In the genomic region with DNA sequence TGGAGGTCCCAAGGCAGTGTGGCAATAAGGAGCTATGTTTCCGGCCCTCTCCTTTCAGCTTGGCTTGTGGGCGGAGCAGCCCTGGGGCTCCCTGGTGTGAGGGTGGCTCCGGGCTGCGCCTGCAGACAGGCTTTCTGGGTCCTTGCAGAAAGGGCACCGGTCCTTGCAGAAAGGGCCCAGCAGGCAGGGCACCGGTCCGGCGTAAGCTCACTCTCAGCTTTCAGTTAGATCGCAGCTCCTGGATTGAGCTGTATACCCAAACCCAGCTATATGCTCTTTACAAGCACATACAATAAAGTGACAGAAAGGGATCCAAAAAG, we compare ENCODE assay signal across 22 cellular contexts.
"Had no signal": no experiment of that assay in that cellular context is flagged by ENCODE, and none has a peak within 500 bp of the region (broad histone marks: within the 10 kb centered on the region; RNA-seq: fewer than 3 reads in every experiment).

No MANE protein-coding gene starts in this region.

- FAIRE-seq: colon, keratinocyte had no signal

- H3K4me1 ChIP-seq: esophagus muscularis mucosa, gastrocnemius medialis, psoas muscle, spleen, testis, tibial nerve had no signal

- H3K4me3 ChIP-seq: esophagus muscularis mucosa, gastrocnemius medialis, psoas muscle, spleen, tibial nerve had no signal

- DNase-seq: effector memory CD8-positive, alpha-beta T cell; gastrocnemius medialis; glutamatergic neuron; left cardiac atrium; left ventricle myocardium superior; naive thymus-derived CD4-positive, alpha-beta T cell; nephron progenitor cell; psoas muscle; retina; spleen; stimulated activated CD4-positive, alpha-beta T cell treated with anti-CD3 and anti-CD28 coated beads, Interleukin-15, amount 100 ng/mL, for 24 hours; stimulated activated CD4-positive, alpha-beta T cell treated with anti-CD3 and anti-CD28 coated beads, Interleukin-1b, Interleukin-23, amount 100 ng/mL, for 48 hours; stimulated activated CD4-positive, alpha-beta T cell treated with anti-CD3 and anti-CD28 coated beads, Interleukin-4, amount 100 ng/mL, for 24 hours; testis had no signal

- H3K4me3 Mint-ChIP-seq: dendritic cell treated with granulocyte-macrophage colony-stimulating factor and Interleukin-4, amounts not matched to agents 40 ng/mL and 50 ng/mL, for 4 days; effector memory CD8-positive, alpha-beta T cell; naive thymus-derived CD4-positive, alpha-beta T cell; nephron progenitor cell; stimulated activated memory B cell treated with anti-CD40 and anti-IgM and Interleukin-4, amounts not matched to agents 10 μg/mL and 1 μg/mL and 100 μg/mL, for 72 hours; stimulated activated naive CD8-positive, alpha-beta T cell treated with anti-CD3 and anti-CD28 coated beads, Interleukin-15, Interleukin-2, amounts not matched to agents 100 ng/mL and 50 ng/mL, for 24 hours had no signal

- H3K27me3 ChIP-seq: gastrocnemius medialis, testis, tibial nerve had no signal

- H3K9me3 ChIP-seq: esophagus muscularis mucosa, gastrocnemius medialis, psoas muscle, testis, tibial nerve had no signal

- H3K36me3 ChIP-seq: esophagus muscularis mucosa, gastrocnemius medialis, spleen, tibial nerve had no signal

- H3K9me3 Mint-ChIP-seq: dendritic cell treated with granulocyte-macrophage colony-stimulating factor and Interleukin-4, amounts not matched to agents 40 ng/mL and 50 ng/mL, for 4 days; effector memory CD8-positive, alpha-beta T cell; nephron progenitor cell; stimulated activated memory B cell treated with anti-CD40 and anti-IgM and Interleukin-4, amounts not matched to agents 10 μg/mL and 1 μg/mL and 100 μg/mL, for 72 hours; stimulated activated naive CD8-positive, alpha-beta T cell treated with anti-CD3 and anti-CD28 coated beads, Interleukin-15, Interleukin-2, amounts not matched to agents 100 ng/mL and 50 ng/mL, for 24 hours had no signal

- H3K27ac Mint-ChIP-seq: dendritic cell treated with granulocyte-macrophage colony-stimulating factor and Interleukin-4, amounts not matched to agents 40 ng/mL and 50 ng/mL, for 4 days; effector memory CD8-positive, alpha-beta T cell; naive thymus-derived CD4-positive, alpha-beta T cell; nephron progenitor cell; stimulated activated memory B cell treated with anti-CD40 and anti-IgM and Interleukin-4, amounts not matched to agents 10 μg/mL and 1 μg/mL and 100 μg/mL, for 72 hours; stimulated activated naive CD8-positive, alpha-beta T cell treated with anti-CD3 and anti-CD28 coated beads, Interleukin-15, Interleukin-2, amounts not matched to agents 100 ng/mL and 50 ng/mL, for 24 hours had no signal

- H3K27me3 Mint-ChIP-seq: dendritic cell treated with granulocyte-macrophage colony-stimulating factor and Interleukin-4, amounts not matched to agents 40 ng/mL and 50 ng/mL, for 4 days; effector memory CD8-positive, alpha-beta T cell; stimulated activated memory B cell treated with anti-CD40 and anti-IgM and Interleukin-4, amounts not matched to agents 10 μg/mL and 1 μg/mL and 100 μg/mL, for 72 hours; stimulated activated naive CD8-positive, alpha-beta T cell treated with anti-CD3 and anti-CD28 coated beads, Interleukin-15, Interleukin-2, amounts not matched to agents 100 ng/mL and 50 ng/mL, for 24 hours had no signal

- H3K4me1 Mint-ChIP-seq: naive thymus-derived CD4-positive, alpha-beta T cell; stimulated activated memory B cell treated with anti-CD40 and anti-IgM and Interleukin-4, amounts not matched to agents 10 μg/mL and 1 μg/mL and 100 μg/mL, for 72 hours had no signal

- H3K27ac ChIP-seq: epithelial cell of prostate, esophagus muscularis mucosa, gastrocnemius medialis, psoas muscle, spleen, testis, tibial nerve had no signal

- H3K36me3 Mint-ChIP-seq: naive thymus-derived CD4-positive, alpha-beta T cell; stimulated activated memory B cell treated with anti-CD40 and anti-IgM and Interleukin-4, amounts not matched to agents 10 μg/mL and 1 μg/mL and 100 μg/mL, for 72 hours had no signal
